13 cellular contexts compared by ENCODE assay signal in the genomic region with DNA sequence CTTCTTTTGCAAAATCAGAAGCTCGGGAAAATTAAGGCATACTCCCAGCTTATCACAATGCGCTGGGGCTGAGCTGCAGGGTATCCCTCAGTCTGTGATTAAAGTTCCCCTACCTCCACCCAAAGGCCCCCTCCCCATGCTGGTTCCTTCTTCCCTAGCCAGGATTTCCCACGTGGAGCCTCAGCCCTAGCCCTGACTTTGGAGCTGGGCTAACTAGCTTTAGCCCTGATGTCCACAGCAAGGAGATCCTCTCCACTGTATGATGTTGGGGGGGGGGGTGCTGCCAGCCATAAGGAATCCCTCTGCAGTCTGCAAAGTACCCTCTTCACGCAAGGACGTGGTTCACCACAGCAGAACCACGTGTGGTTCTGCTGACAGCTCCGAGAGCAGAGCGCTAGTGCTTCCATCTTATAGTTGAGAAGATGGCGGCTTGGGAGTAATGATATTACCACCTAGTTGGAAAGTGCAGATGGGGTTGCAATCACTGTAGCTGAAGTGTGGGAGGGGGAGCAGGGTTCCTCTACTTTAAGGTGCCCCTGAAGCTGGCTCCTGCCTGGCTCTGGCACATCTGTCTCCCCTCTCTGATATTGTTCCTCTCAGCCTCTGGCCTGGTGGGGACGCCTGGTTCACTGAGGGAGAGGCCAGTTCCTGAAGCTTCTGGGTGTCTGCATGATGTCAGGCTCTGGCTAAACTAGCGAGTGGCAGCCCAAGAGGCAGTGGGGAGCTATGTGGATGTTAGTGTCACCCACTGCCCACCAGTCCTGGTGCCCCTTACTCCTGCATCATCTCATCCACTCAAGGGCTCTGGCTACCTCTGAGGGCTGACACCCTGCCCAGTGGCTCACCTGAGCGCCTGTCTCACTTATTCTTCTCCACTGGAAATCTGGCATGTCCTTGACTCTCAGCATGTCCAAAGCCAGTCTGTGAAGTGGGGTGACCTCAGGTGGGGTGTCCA.
DNase-seq lines count a peak whose midpoint lies in the region; ATAC-seq lines count a peak whose summit lies in the region.
"Had no signal": no experiment of that assay in that cellular context is flagged by ENCODE, and none has a peak within 500 bp of the region (broad histone marks: within the 10 kb centered on the region; RNA-seq: fewer than 3 reads in every experiment).

No MANE protein-coding gene starts in this region.

- peaks cover 21% of the 10 kb centered on the region for H3K4me1 Mint-ChIP-seq in activated CD8-positive, alpha-beta memory T cell treated with anti-CD3 and anti-CD28 coated beads, Interleukin-2, amount 10 ng/mL, durations not matched to agents 7 days and 5 days
- H3K4me1 Mint-ChIP-seq in stimulated activated effector memory CD8-positive, alpha-beta T cell treated with anti-CD3 and anti-CD28 coated beads, Interleukin-12 subunit alpha, Interleukin-12 subunit beta, amount 100 ng/mL, for 72 hours: peaks cover 14% of the 10 kb centered on the region

- peak overlapping the region; percentile 87 for H3K4me3 Mint-ChIP-seq in activated CD8-positive, alpha-beta memory T cell treated with anti-CD3 and anti-CD28 coated beads, Interleukin-2, amount 10 ng/mL, durations not matched to agents 7 days and 5 days
- H3K4me3 Mint-ChIP-seq in stimulated activated effector memory CD8-positive, alpha-beta T cell treated with anti-CD3 and anti-CD28 coated beads, Interleukin-12 subunit alpha, Interleukin-12 subunit beta, amount 100 ng/mL, for 72 hours: no peak overlapping the region

- peak; percentile 33 for DNase-seq in NCI-H82 (lab: John Stamatoyannopoulos, UW)
- DNase-seq in NCI-H82 treated with DMSO at 0.1 percent for 48 hours (lab: John Stamatoyannopoulos, UW; ENCODE audit: unreplicated experiment): no peak
- DNase-seq in activated CD8-positive, alpha-beta memory T cell treated with anti-CD3 and anti-CD28 coated beads, Interleukin-2, amount 10 ng/mL, durations not matched to agents 7 days and 5 days: peak; percentile 37
- peak; percentile 84 for DNase-seq in mesenteric fat pad (ENCODE audit: low spot score)
- DNase-seq in stimulated activated effector memory CD8-positive, alpha-beta T cell treated with anti-CD3 and anti-CD28 coated beads, Interleukin-12 subunit alpha, Interleukin-12 subunit beta, amount 100 ng/mL, for 72 hours (ENCODE audit: low spot score in 2 of 2): peak in 1 of 2 donors; percentile 50
- DNase-seq: EL, NCI-H187 treated with DMSO at 0.1 percent for 48 hours, PC-9, stomach had no signal

- H3K27me3 Mint-ChIP-seq in activated CD8-positive, alpha-beta memory T cell treated with anti-CD3 and anti-CD28 coated beads, Interleukin-2, amount 10 ng/mL, durations not matched to agents 7 days and 5 days: peaks cover 34% of the 10 kb centered on the region

- CTCF ChIA-PET in activated CD8-positive, alpha-beta memory T cell treated with anti-CD3 and anti-CD28 coated beads, Interleukin-2, amount 10 ng/mL, durations not matched to agents 7 days and 5 days (lab: Charles Lee): interaction anchor here (0.6 to 1.5 kb wide), 5 partner anchors 9 to 891 kb away, joined by 3 to 4 read pairs (median 3); no protein-coding TSS in a partner anchor

- H3K27ac Mint-ChIP-seq in activated CD8-positive, alpha-beta memory T cell treated with anti-CD3 and anti-CD28 coated beads, Interleukin-2, amount 10 ng/mL, durations not matched to agents 7 days and 5 days: no peak overlapping the region
- H3K27ac Mint-ChIP-seq in stimulated activated effector memory CD8-positive, alpha-beta T cell treated with anti-CD3 and anti-CD28 coated beads, Interleukin-12 subunit alpha, Interleukin-12 subunit beta, amount 100 ng/mL, for 72 hours: peak overlapping the region; percentile 95

- H3K9me3 Mint-ChIP-seq in activated CD8-positive, alpha-beta memory T cell treated with anti-CD3 and anti-CD28 coated beads, Interleukin-2, amount 10 ng/mL, durations not matched to agents 7 days and 5 days (ENCODE audit: low read depth): peaks cover 3% of the 10 kb centered on the region
- H3K9me3 Mint-ChIP-seq in stimulated activated effector memory CD8-positive, alpha-beta T cell treated with anti-CD3 and anti-CD28 coated beads, Interleukin-12 subunit alpha, Interleukin-12 subunit beta, amount 100 ng/mL, for 72 hours: no peaks in the 10 kb centered on the region

- H3K36me3 Mint-ChIP-seq in activated CD8-positive, alpha-beta memory T cell treated with anti-CD3 and anti-CD28 coated beads, Interleukin-2, amount 10 ng/mL, durations not matched to agents 7 days and 5 days: peaks cover 2% of the 10 kb centered on the region
- H3K36me3 Mint-ChIP-seq in stimulated activated effector memory CD8-positive, alpha-beta T cell treated with anti-CD3 and anti-CD28 coated beads, Interleukin-12 subunit alpha, Interleukin-12 subunit beta, amount 100 ng/mL, for 72 hours: no peaks in the 10 kb centered on the region
- H3K36me3 Mint-ChIP-seq: activated naive CD4-positive, alpha-beta T cell treated with anti-CD3 and anti-CD28 coated beads, Interleukin-2, amount 10 ng/mL, durations not matched to agents 7 days and 5 days had no signal

- ATAC-seq in activated CD8-positive, alpha-beta memory T cell treated with anti-CD3 and anti-CD28 coated beads, Interleukin-2, amount 10 ng/mL, durations not matched to agents 7 days and 5 days: no peak
- no peak for ATAC-seq in stimulated activated effector memory CD8-positive, alpha-beta T cell treated with anti-CD3 and anti-CD28 coated beads, Interleukin-12 subunit alpha, Interleukin-12 subunit beta, amount 100 ng/mL, for 72 hours
- ATAC-seq in HG03139 (IDR thresholded peaks at IDR 0.05; ENCODE audit: unreplicated experiment) (no peak), HG03378 (IDR thresholded peaks at IDR 0.05; ENCODE audit: unreplicated experiment) (no peak), HG02588 (IDR thresholded peaks at IDR 0.05; ENCODE audit: unreplicated experiment) (no peak)
